ENCODE assay signal across 16 cellular contexts in genomic region chr16:12904041-12904671, GRCh38. TPM values are rescaled to one million over a fixed set of nuclear protein-coding genes. Genes with fewer than 3 reads are reported as not detected.
DNase-seq lines count a peak whose midpoint lies in the region; ATAC-seq and TF ChIP-seq lines count a peak whose summit lies in the region.
"Had no signal": no experiment of that assay in that cellular context is flagged by ENCODE, and none has a peak within 500 bp of the region (broad histone marks: within the 10 kb centered on the region; RNA-seq: fewer than 3 reads in every experiment).

No MANE protein-coding gene starts in this region.

- no peak for TF ChIP-seq EP300 in suprapubic skin (IDR thresholded peaks at IDR 0.05)

- H3K27ac ChIP-seq in OCI-LY7 (ENCODE audit: low read depth, low read length, poor library complexity, severe bottlenecking) (no peak overlapping the region), hepatocyte (no peak overlapping the region), suprapubic skin (no peak overlapping the region), psoas muscle (no peak overlapping the region)
- H3K27ac ChIP-seq: pancreas had no signal

- CTCF ChIA-PET in OCI-LY7 (lab: Charles Lee; ENCODE audit: unreplicated experiment) = no interaction called here

- H3K4me1 ChIP-seq in OCI-LY7 (ENCODE audit: insufficient read depth, low read length, poor library complexity, severe bottlenecking) (no peaks in the 10 kb centered on the region), hepatocyte (ENCODE audit: insufficient read depth) (peaks cover 16% of the 10 kb centered on the region), suprapubic skin (peaks cover 27% of the 10 kb centered on the region), psoas muscle (no peaks in the 10 kb centered on the region)
- H3K4me1 ChIP-seq: pancreas had no signal

- no peak for ATAC-seq in psoas muscle
- ATAC-seq: pancreas had no signal

- TF ChIP-seq CTCF in OCI-LY7 (conservative IDR thresholded peaks at IDR 0.05; ENCODE audit: low read length) (no peak), hepatocyte (IDR thresholded peaks at IDR 0.05; ENCODE audit: poor library complexity) (no peak), neural crest cell (conservative IDR thresholded peaks at IDR 0.05) (no peak), suprapubic skin (IDR thresholded peaks at IDR 0.05) (no peak), psoas muscle (IDR thresholded peaks at IDR 0.05) (no peak)

- H3K9me3 ChIP-seq in OCI-LY7 (ENCODE audit: low read length) (no peaks in the 10 kb centered on the region), hepatocyte (ENCODE audit: low read depth) (no peaks in the 10 kb centered on the region), suprapubic skin (no peaks in the 10 kb centered on the region), psoas muscle (no peaks in the 10 kb centered on the region)
- H3K9me3 ChIP-seq: pancreas had no signal

- no TSS peak for BruUV-seq in OCI-LY7 (replicated peaks; lab: Mats Ljungman, UMichigan)

- TF ChIP-seq POLR2A in suprapubic skin (IDR thresholded peaks at IDR 0.05) = no peak

- H3K9me2 ChIP-seq in OCI-LY7 (ENCODE audit: insufficient read depth, low read length) (no peaks in the 10 kb centered on the region), hepatocyte (replicated peaks; ENCODE audit: insufficient read depth) (no peaks in the 10 kb centered on the region)

- peak overlapping the region; percentile 57; the same call in 1 of the 2 replicates for H2AFZ ChIP-seq in OCI-LY7 (ENCODE audit: low read length)
- H2AFZ ChIP-seq in hepatocyte = no peak overlapping the region

- H3K27me3 Mint-ChIP-seq in neural crest cell (ENCODE audit: low read depth) = peaks cover 87% of the 10 kb centered on the region

- no peak overlapping the region for H3K27ac Mint-ChIP-seq in neural crest cell (ENCODE audit: unreplicated experiment)

- intact Hi-C loops in OCI-LY7 (cut with micrococcal nuclease; ENCODE audit: unreplicated experiment) = no loop called here
- intact Hi-C loops in psoas muscle (cut with DNase I) = no loop called here

- DNase-seq in ELF-1 (ENCODE audit: low read depth, low spot score) (peak; percentile 54), OCI-LY7 (ENCODE audit: low spot score) (peak; percentile 13), hepatocyte (ENCODE audit: low spot score) (no peak), neural crest cell (ENCODE audit: low read depth, low spot score) (no peak), NCI-H1694 treated with DMSO at 0.1 percent for 48 hours (lab: John Stamatoyannopoulos, UW) (no peak), suprapubic skin (ENCODE audit: low spot score in 2 of 2) (no peak), COLO829 (ENCODE audit: low spot score) (no peak), psoas muscle (no peak)
- DNase-seq: activated naive CD4-positive, alpha-beta T cell; DMS 273 treated with DMSO at 0.1 percent for 48 hours; KG1; NCI-H1105; NCI-H2171; SIG-M5 had no signal

- no peak overlapping the region for H3K4me3 ChIP-seq in OCI-LY7 (ENCODE audit: low read depth, low read length, poor library complexity, severe bottlenecking)
- no peak overlapping the region for H3K4me3 ChIP-seq in hepatocyte
- H3K4me3 ChIP-seq in suprapubic skin = no peak overlapping the region
- no peak overlapping the region for H3K4me3 ChIP-seq in psoas muscle

- H3K9me3 Mint-ChIP-seq in neural crest cell = no peaks in the 10 kb centered on the region

- no peaks in the 10 kb centered on the region for H3K36me3 Mint-ChIP-seq in neural crest cell (ENCODE audit: low read depth)

- H3K36me3 ChIP-seq in OCI-LY7 (ENCODE audit: insufficient read depth, low read length) (no peaks in the 10 kb centered on the region), hepatocyte (replicated peaks; ENCODE audit: insufficient read depth, low read depth) (no peaks in the 10 kb centered on the region), suprapubic skin (no peaks in the 10 kb centered on the region), psoas muscle (ENCODE audit: insufficient read depth in 1 of 2, low read depth in 1 of 2) (no peaks in the 10 kb centered on the region)
- H3K36me3 ChIP-seq: pancreas had no signal

- POLR2A ChIA-PET in OCI-LY7 (lab: Charles Lee) = interaction anchor here (0.8 kb wide), 1 partner anchor 101 kb away, joined by 3 read pairs; the partner anchor contains the start of gene CPPED1

- WGBS in hepatocyte (ENCODE audit: low lambda C conversion rate, missing lambda C conversion rate) = 30% methylated on average over 16 of the region's 16 CpGs
- 18% methylated on average over 12 of the region's 16 CpGs for WGBS in suprapubic skin
- WGBS in psoas muscle, 3 donors = 28 to 33% (median 29%) methylated on average over 16 of the region's 16 CpGs

- H3K79me2 ChIP-seq in OCI-LY7 (ENCODE audit: insufficient read depth, low read depth, low read length) = no peaks in the 10 kb centered on the region
- H3K79me2 ChIP-seq in hepatocyte = no peaks in the 10 kb centered on the region

- no peaks in the 10 kb centered on the region for H4K20me1 ChIP-seq in OCI-LY7 (ENCODE audit: insufficient read depth, low read length)
- no peaks in the 10 kb centered on the region for H4K20me1 ChIP-seq in hepatocyte (ENCODE audit: insufficient read depth, poor library complexity, severe bottlenecking)

- H3K4me2 ChIP-seq in OCI-LY7 (ENCODE audit: low read length) (no peak overlapping the region), hepatocyte (peak overlapping the region; percentile 80)

- H3K4me3 Mint-ChIP-seq in neural crest cell = peak overlapping the region; percentile 47

- peaks cover 67% of the 10 kb centered on the region for H3K27me3 ChIP-seq in hepatocyte
- H3K27me3 ChIP-seq in suprapubic skin = peaks cover 81% of the 10 kb centered on the region
- H3K27me3 ChIP-seq in psoas muscle (ENCODE audit: insufficient read depth in 3 of 3, low read length in 2 of 3) = peaks cover 0 to 60% (median 21%) of the 10 kb centered on the region in 3 donors

- no peaks in the 10 kb centered on the region for H3K4me1 Mint-ChIP-seq in neural crest cell

RNA-seq across cellular contexts. Expression of gene SHISA9, which starts 2.8 kb away (rescaled TPM):
- not detected in 2 replicates for total RNA-seq in OCI-LY7 (2014; rRNA removed; shearing (Covaris generic))
- not detected in 2 replicates for total RNA-seq in OCI-LY7 (2022)
- total RNA-seq in hepatocyte = 1.1 and 1.3 TPM in 2 replicates
- 0.83 and 1.3 TPM in 2 replicates for polyA plus RNA-seq in hepatocyte
- total RNA-seq in neural crest cell = 0.75 and 1.3 TPM in 2 replicates
- total RNA-seq in suprapubic skin = 1 to 10 TPM in 2 of 4 donors, under 1 TPM in 2; 0.26 to 1.9 (median 1.2) TPM
- under 1 TPM; 0.06 to 0.97 (median 0.15) TPM for total RNA-seq in psoas muscle
- polyA plus RNA-seq in psoas muscle = under 1 TPM; 0.01 to 0.13 (median 0.03) TPM
- total RNA-seq: fibroblast of villous mesenchyme had no signal

Comparison
In these comparisons a context has a peak if more than half of its experiments do, and no peak if none do; other contexts are left out.
1. DNase-seq: peak in ELF-1 (single experiment) and OCI-LY7 (single experiment); none in hepatocyte (single experiment), neural crest cell (single experiment), NCI-H1694 treated with DMSO at 0.1 percent for 48 hours (single experiment), suprapubic skin (0 of 2), COLO829 (single experiment) and psoas muscle (0 of 2).